ENCODE assay signal across 16 cellular contexts in genomic region chr1:64963466-64963865, GRCh38. TPM values are rescaled to one million over a fixed set of nuclear protein-coding genes. Genes with fewer than 3 reads are reported as not detected.
DNase-seq lines count a peak whose midpoint lies in the region; ATAC-seq, FAIRE-seq and TF ChIP-seq lines count a peak whose summit lies in the region.
"Had no signal": no experiment of that assay in that cellular context is flagged by ENCODE, and none has a peak within 500 bp of the region (broad histone marks: within the 10 kb centered on the region; RNA-seq: fewer than 3 reads in every experiment).

No MANE protein-coding gene starts in this region.

- no TSS peak for BruUV-seq in GM12878 (replicated peaks; lab: Mats Ljungman, UMichigan)

- WGBS in GM12878 (ENCODE audit: insufficient coverage, insufficient replicate concordance, low lambda C conversion rate, missing lambda C conversion rate) = 25% methylated on average over 5 of the region's 5 CpGs

- peaks cover 5% of the 10 kb centered on the region for H4K20me1 ChIP-seq in GM12878 (ENCODE audit: control insufficient read depth, insufficient read depth)

- RAD21 ChIA-PET in GM12878 (lab: Charles Lee; ENCODE audit: unreplicated experiment) = no interaction called here

- H3K4me1 Mint-ChIP-seq in activated T-cell treated with anti-CD3 and anti-CD28 coated beads, Interleukin-2, amount 50 U/mL, for 72 hours (ENCODE audit: low read depth) = peaks cover 17% of the 10 kb centered on the region
- peaks cover 48 to 65% of the 10 kb centered on the region in 2 donors for H3K4me1 Mint-ChIP-seq in stimulated activated naive B cell treated with anti-CD40 and anti-IgM and Interleukin-4, amounts not matched to agents 10 μg/mL and 1 μg/mL and 100 μg/mL, for 72 hours

- no peak for DNase-seq in activated T-cell treated with anti-CD3 and anti-CD28 coated beads, Interleukin-2, amount 50 U/mL, for 72 hours
- DNase-seq in activated T-cell treated with anti-CD3 and anti-CD28 coated beads for 4 hours (no peak), NCI-H526 treated with DMSO at 0.1 percent for 48 hours (lab: John Stamatoyannopoulos, UW) (peak; percentile 14), GM12878 (ENCODE audit: low read depth, low spot score) (no peak), T1000 (lab: John Stamatoyannopoulos, UW) (no peak), NCI-H1048 (lab: John Stamatoyannopoulos, UW) (no peak)
- no peak for DNase-seq in stimulated activated naive B cell treated with anti-CD40 and anti-IgM and Interleukin-4, amounts not matched to agents 10 μg/mL and 1 μg/mL and 100 μg/mL, for 72 hours
- DNase-seq: amniotic stem cell, mesendoderm, NCI-H187 treated with DMSO at 0.1 percent for 48 hours, NCI-H524, SW 1271 had no signal

- intact Hi-C loops in GM12878 (cut with micrococcal nuclease; ENCODE audit: unreplicated experiment) = loop anchor here (10.0 kb wide), 1 partner anchor 1321 kb away; no protein-coding TSS in a partner anchor

- peaks cover 42% of the 10 kb centered on the region for H3K4me1 ChIP-seq in GM12878 (ENCODE audit: control insufficient read depth, insufficient read depth, low read length)

- SMC1A ChIA-PET in GM12878 (lab: Charles Lee; ENCODE audit: uncharacterized antibody, unreplicated experiment) = interaction anchor here (1.0 to 2.1 kb wide), 2 partner anchors 10 to 102 kb away, joined by 3 to 13 read pairs; no protein-coding TSS in a partner anchor

- no peak for TF ChIP-seq EP300 in GM12878 (IDR thresholded peaks at IDR 0.05; ENCODE audit: borderline replicate concordance in 1 of 2, control insufficient read depth in 1 of 2, low read depth in 2 of 2, low read length in 2 of 2)

- in situ Hi-C loops in GM12878 (cut with MboI) = loop anchor here (5.0 kb wide), 1 partner anchor 66 kb away; no protein-coding TSS in a partner anchor

- H3K9me3 ChIP-seq in GM12878 (replicated peaks; ENCODE audit: control insufficient read depth, insufficient read depth, low read length) = no peaks in the 10 kb centered on the region

- H3K27ac Mint-ChIP-seq in activated T-cell treated with anti-CD3 and anti-CD28 coated beads, Interleukin-2, amount 50 U/mL, for 72 hours = peak overlapping the region; percentile 92
- no peak overlapping the region for H3K27ac Mint-ChIP-seq in stimulated activated naive B cell treated with anti-CD40 and anti-IgM and Interleukin-4, amounts not matched to agents 10 μg/mL and 1 μg/mL and 100 μg/mL, for 72 hours

- H3K36me3 Mint-ChIP-seq in activated T-cell treated with anti-CD3 and anti-CD28 coated beads, Interleukin-2, amount 50 U/mL, for 72 hours (ENCODE audit: insufficient read depth in 2 of 2) = peaks cover 7 to 8% of the 10 kb centered on the region in 2 donors
- peaks cover 3 to 6% of the 10 kb centered on the region in 2 donors for H3K36me3 Mint-ChIP-seq in stimulated activated naive B cell treated with anti-CD40 and anti-IgM and Interleukin-4, amounts not matched to agents 10 μg/mL and 1 μg/mL and 100 μg/mL, for 72 hours

- TF ChIP-seq POLR2A in GM12878 (IDR thresholded peaks at IDR 0.05; ENCODE audit: low read depth, low read length) = no peak

- H2AFZ ChIP-seq in GM12878 (ENCODE audit: control insufficient read depth, low read depth, low read length) = no peak overlapping the region

- peak overlapping the region; percentile 61 for H3K4me2 ChIP-seq in GM12878 (ENCODE audit: control insufficient read depth, insufficient read depth)

- POLR2A ChIA-PET in GM12878 (lab: Charles Lee) = no interaction called here

- no peak for TF ChIP-seq RAD21 in GM12878 (IDR thresholded peaks at IDR 0.05; ENCODE audit: insufficient read depth, low read depth, low read length)

- CTCF ChIA-PET in GM12878 (lab: Yijun Ruan, JAX) = no interaction called here

- peaks cover 10% of the 10 kb centered on the region for H3K27me3 Mint-ChIP-seq in activated T-cell treated with anti-CD3 and anti-CD28 coated beads, Interleukin-2, amount 50 U/mL, for 72 hours (ENCODE audit: low read depth)
- H3K27me3 Mint-ChIP-seq in stimulated activated naive B cell treated with anti-CD40 and anti-IgM and Interleukin-4, amounts not matched to agents 10 μg/mL and 1 μg/mL and 100 μg/mL, for 72 hours = no peaks in the 10 kb centered on the region

- no peaks in the 10 kb centered on the region for H3K36me3 ChIP-seq in GM12878 (ENCODE audit: control insufficient read depth in 2 of 2, insufficient read depth in 2 of 2, low read length in 1 of 2)

- FAIRE-seq in GM12878 (lab: Jason Lieb, UNC) = no peak
- FAIRE-seq: islet of Langerhans had no signal

- no peak for TF ChIP-seq CTCF in GM12878 (IDR thresholded peaks at IDR 0.05 in 2 of 3, conservative IDR thresholded peaks at IDR 0.05 in 1 of 3; ENCODE audit: control insufficient read depth in 2 of 3, extremely low read depth in 1 of 3, insufficient read depth in 1 of 3, low read depth in 3 of 3, low read length in 3 of 3)

- H3K27ac ChIP-seq in GM12878 (ENCODE audit: control insufficient read depth, insufficient read depth) = no peak overlapping the region
- H3K27ac ChIP-seq: skin epidermis had no signal

- ATAC-seq in activated T-cell treated with anti-CD3 and anti-CD28 coated beads, Interleukin-2, amount 50 U/mL, for 72 hours (replicated peaks in 1 of 2) = no peak
- ATAC-seq in GM12878 (no peak), GM18517 (IDR thresholded peaks at IDR 0.05; ENCODE audit: unreplicated experiment) (no peak)
- no peak for ATAC-seq in stimulated activated naive B cell treated with anti-CD40 and anti-IgM and Interleukin-4, amounts not matched to agents 10 μg/mL and 1 μg/mL and 100 μg/mL, for 72 hours (replicated peaks)
- ATAC-seq: Panc1 had no signal

- H3K4me3 ChIP-seq in GM12878 = peak overlapping the region; percentile 98
- H3K4me3 ChIP-seq: skin epidermis had no signal

- no peak overlapping the region for H3K9ac ChIP-seq in GM12878 (ENCODE audit: control insufficient read depth, insufficient read depth, low read length)

- H3K4me3 Mint-ChIP-seq in activated T-cell treated with anti-CD3 and anti-CD28 coated beads, Interleukin-2, amount 50 U/mL, for 72 hours = peak overlapping the region; percentile 70 to 79
- peak overlapping the region; percentile 25 to 47 for H3K4me3 Mint-ChIP-seq in stimulated activated naive B cell treated with anti-CD40 and anti-IgM and Interleukin-4, amounts not matched to agents 10 μg/mL and 1 μg/mL and 100 μg/mL, for 72 hours

- H3K9me3 Mint-ChIP-seq in activated T-cell treated with anti-CD3 and anti-CD28 coated beads, Interleukin-2, amount 50 U/mL, for 72 hours = no peaks in the 10 kb centered on the region
- no peaks in the 10 kb centered on the region for H3K9me3 Mint-ChIP-seq in stimulated activated naive B cell treated with anti-CD40 and anti-IgM and Interleukin-4, amounts not matched to agents 10 μg/mL and 1 μg/mL and 100 μg/mL, for 72 hours

- H3K27me3 ChIP-seq in GM12878 (replicated peaks in 1 of 2; ENCODE audit: control insufficient read depth in 2 of 2, insufficient read depth in 2 of 2, low read length in 1 of 2) = no peaks in the 10 kb centered on the region

- peaks cover 62% of the 10 kb centered on the region for H3K79me2 ChIP-seq in GM12878 (ENCODE audit: control insufficient read depth, insufficient read depth, low read length)

TF ChIP-seq in GM12878, 131 proteins besides CTCF, POLR2A, EP300 and RAD21:
- TF ChIP-seq HDAC2 (IDR thresholded peaks at IDR 0.05) = no peak
- TF ChIP-seq CHD4 (IDR thresholded peaks at IDR 0.05) = no peak
- no peak for TF ChIP-seq NFIC (IDR thresholded peaks at IDR 0.05; ENCODE audit: low read depth, low read length)
- TF ChIP-seq PKNOX1 (IDR thresholded peaks at IDR 0.05) = no peak
- 0 out of 2 replicates have a peak, but pooled peaks have one; percentile 20 for TF ChIP-seq CREB1 (IDR thresholded peaks at IDR 0.05; ENCODE audit: low read depth)
- TF ChIP-seq RUNX3 (IDR thresholded peaks at IDR 0.05; ENCODE audit: low read length) = 0 out of 2 replicates have a peak, but pooled peaks have one; percentile 10

RNA-seq across cellular contexts. Expression of gene JAK1, which starts 2.9 kb away (rescaled TPM):
- 100 to 1,000 TPM; 169 to 185 TPM for total RNA-seq in activated T-cell treated with anti-CD3 and anti-CD28 coated beads, Interleukin-2, amount 50 U/mL, for 72 hours
- 45.7 and 49.2 TPM in 2 replicates for total RNA-seq in GM12878 (2013; cell fraction: nucleolus; rRNA removed)
- total RNA-seq in GM12878 (2014; rRNA removed) (31.5 and 33.7 TPM in 2 replicates), GM12878 (2014; rRNA removed; fragmentation: Illumina TruSeq; extraction: Trizol) (42.7 and 43.3 TPM in 2 replicates), GM12878 (2021) (42.7 and 42.8 TPM in 2 replicates)
- polyA plus RNA-seq in GM12878 (2011; ENCODE audit: low read depth) = 36.2 TPM
- polyA plus RNA-seq in GM12878 (2011; rRNA removed) (43.1 and 45.5 TPM in 2 replicates), GM12878 (2014; fragmentation: Illumina TruSeq; extraction: Trizol) (43.7 and 56.9 TPM in 2 replicates), GM12878 (2014; fragmentation: Nextera tagmentation; extraction: Ambion mirVana) (10 to 100 TPM in 1 of 2 experiments, 1 to 10 TPM in 1; 9.6 to 11.5 TPM), GM12878 (2014; rRNA removed) (23.3 and 25.3 TPM in 2 replicates), GM12878 (2016; fragmentation: Nextera tagmentation; extraction: Ambion mirVana) (10 to 100 TPM; 32.6 to 38.9 TPM)
- 40.2 and 42.8 TPM in 2 replicates for polyA plus RNA-seq in GM12878 (2011; cell fraction: cytosol; rRNA removed)
- polyA plus RNA-seq in GM12878 (2011; cell fraction: nucleus; rRNA removed) = 80.6 and 83.7 TPM in 2 replicates
- 45.2 and 50.6 TPM in 2 replicates for polyA plus RNA-seq in GM12878 (2012)
- 70.1 and 86.2 TPM in 2 replicates for polyA minus RNA-seq in GM12878 (2011; rRNA and poly(A)+ RNA removed)
- 30.5 and 37.0 TPM in 2 replicates for polyA minus RNA-seq in GM12878 (2011; cell fraction: cytosol; rRNA and poly(A)+ RNA removed)
- polyA minus RNA-seq in GM12878 (2011; cell fraction: nucleus; rRNA and poly(A)+ RNA removed) = 51.3 and 76.5 TPM in 2 replicates
